In genomic region chr2:224749136-224749535, GRCh38 we compare ENCODE assay signal across 16 cellular contexts. TPM values are rescaled to one million over a fixed set of nuclear protein-coding genes. Genes with fewer than 3 reads are reported as not detected.
DNase-seq lines count a peak whose midpoint lies in the region; ATAC-seq and TF ChIP-seq lines count a peak whose summit lies in the region.
"Had no signal": no experiment of that assay in that cellular context is flagged by ENCODE, and none has a peak within 500 bp of the region (broad histone marks: within the 10 kb centered on the region; RNA-seq: fewer than 3 reads in every experiment).

No MANE protein-coding gene starts in this region.

- no peak overlapping the region for H2AK5ac ChIP-seq in mesenchymal stem cell (ENCODE audit: low read length, severe bottlenecking)

- WGBS in mesenchymal stem cell, result no CpG with 5 or more reads among the region's 1 CpG
- 81% methylated on average over 1 of the region's 1 CpG for WGBS in right cardiac atrium

- H3K36me3 ChIP-seq in mesenchymal stem cell (ENCODE audit: control insufficient read depth in 1 of 2, insufficient read depth in 2 of 2, low read depth in 1 of 2, low read length in 2 of 2), result no peaks in the 10 kb centered on the region
- H3K36me3 ChIP-seq: left lung had no signal

- no peak overlapping the region for H3K23ac ChIP-seq in mesenchymal stem cell (ENCODE audit: low read length in 2 of 2)

- TF ChIP-seq CTCF in Calu3 (IDR thresholded peaks at IDR 0.05; ENCODE audit: unreplicated experiment), result peak; percentile 18

- H3K4me3 Mint-ChIP-seq in Calu3 (ENCODE audit: low read depth, unreplicated experiment), result no peak overlapping the region
- H3K4me3 Mint-ChIP-seq: CD8-positive, alpha-beta memory T cell; natural killer cell treated with Interleukin-12 subunit alpha and Interleukin-12 subunit beta and Interleukin-15 and Interleukin-18, amount 100 ng/mL, for 72 hours had no signal

- no peak overlapping the region for H4K91ac ChIP-seq in mesenchymal stem cell (ENCODE audit: low read length)

- H3K27me3 Mint-ChIP-seq in Calu3 (ENCODE audit: unreplicated experiment), result no peaks in the 10 kb centered on the region

- no peak overlapping the region for H2BK5ac ChIP-seq in mesenchymal stem cell (ENCODE audit: low read depth, low read length, poor library complexity, severe bottlenecking)

- CTCF ChIA-PET in Calu3 (lab: Charles Lee), result interaction anchor here (0.6 kb wide), 1 partner anchor 306 kb away, joined by 5 read pairs; no protein-coding TSS in a partner anchor

- no peak overlapping the region for H3K4me2 ChIP-seq in mesenchymal stem cell (ENCODE audit: low read length, poor library complexity, severe bottlenecking)

- H3K9me3 Mint-ChIP-seq in Calu3 (ENCODE audit: low read depth, unreplicated experiment), result no peaks in the 10 kb centered on the region
- H3K9me3 Mint-ChIP-seq: natural killer cell treated with Interleukin-12 subunit alpha and Interleukin-12 subunit beta and Interleukin-15 and Interleukin-18, amount 100 ng/mL, for 72 hours had no signal

- no peak overlapping the region for H3K18ac ChIP-seq in mesenchymal stem cell (ENCODE audit: low read depth in 1 of 2, low read length in 2 of 2)

- no peak for DNase-seq in Calu3
- peak; percentile 7 for DNase-seq in LHCN-M2 (ENCODE audit: low read depth)
- peak; percentile 7 for DNase-seq in dermis blood vessel endothelial cell
- peak; percentile 5 for DNase-seq in mesenchymal stem cell
- DNase-seq in anterior cingulate cortex (lab: John Stamatoyannopoulos, UW), result no peak
- no peak for DNase-seq in stimulated activated naive CD4-positive, alpha-beta T cell (lab: John Stamatoyannopoulos, UW)
- no peak for DNase-seq in right cardiac atrium
- DNase-seq: activated CD8-positive, alpha-beta memory T cell treated with anti-CD3 and anti-CD28 coated beads for 24 hours; activated gamma-delta T cell; CD8-positive, alpha-beta memory T cell; effector memory CD4-positive, alpha-beta T cell; left lung; NCI-H1048; NCI-H446 had no signal

- no peaks in the 10 kb centered on the region for H3K79me1 ChIP-seq in mesenchymal stem cell (replicated peaks; ENCODE audit: low read length, poor library complexity, severe bottlenecking)

- no peak overlapping the region for H2AFZ ChIP-seq in mesenchymal stem cell (ENCODE audit: low read depth, low read length)

- H3K27ac Mint-ChIP-seq in Calu3 (ENCODE audit: unreplicated experiment), result no peak overlapping the region
- H3K27ac Mint-ChIP-seq: CD8-positive, alpha-beta memory T cell; natural killer cell treated with Interleukin-12 subunit alpha and Interleukin-12 subunit beta and Interleukin-15 and Interleukin-18, amount 100 ng/mL, for 72 hours had no signal

- no peak overlapping the region for H2BK120ac ChIP-seq in mesenchymal stem cell (ENCODE audit: low read depth, low read length)

- H3K4me3 ChIP-seq in mesenchymal stem cell (ENCODE audit: insufficient read depth in 1 of 2, low read depth in 1 of 2, low read length in 2 of 2) (no peak overlapping the region), right cardiac atrium (ENCODE audit: low read length) (no peak overlapping the region)
- H3K4me3 ChIP-seq: left lung had no signal

- H3K27me3 ChIP-seq in mesenchymal stem cell (ENCODE audit: control insufficient read depth in 1 of 2, insufficient read depth in 1 of 2, low read length in 2 of 2) (no peaks in the 10 kb centered on the region), right cardiac atrium (ENCODE audit: control insufficient read depth, insufficient read depth) (no peaks in the 10 kb centered on the region)
- H3K27me3 ChIP-seq: left lung had no signal

- H2BK12ac ChIP-seq in mesenchymal stem cell (ENCODE audit: low read length in 2 of 2), result no peak overlapping the region

- H3K14ac ChIP-seq in mesenchymal stem cell (ENCODE audit: low read length in 2 of 2), result no peak overlapping the region

- no peak overlapping the region for H3K4ac ChIP-seq in mesenchymal stem cell (ENCODE audit: low read depth in 1 of 2, low read length in 2 of 2)

- H4K8ac ChIP-seq in mesenchymal stem cell (ENCODE audit: low read length), result no peak overlapping the region

- H3K9ac ChIP-seq in mesenchymal stem cell (ENCODE audit: low read length), result no peak overlapping the region

- H3K9me3 ChIP-seq in mesenchymal stem cell (ENCODE audit: control insufficient read depth, low read length) (no peaks in the 10 kb centered on the region), right cardiac atrium (ENCODE audit: control insufficient read depth, low read length) (no peaks in the 10 kb centered on the region)
- H3K9me3 ChIP-seq: left lung had no signal

- no peaks in the 10 kb centered on the region for H3K4me1 Mint-ChIP-seq in Calu3 (ENCODE audit: low read depth, unreplicated experiment)
- H3K4me1 Mint-ChIP-seq: CD8-positive, alpha-beta memory T cell had no signal

- ATAC-seq in right cardiac atrium (no peak), GM21367 (IDR thresholded peaks at IDR 0.05; ENCODE audit: unreplicated experiment) (no peak)
- ATAC-seq: left lung had no signal

- no peaks in the 10 kb centered on the region for H3K36me3 Mint-ChIP-seq in Calu3 (ENCODE audit: insufficient read depth, unreplicated experiment)
- H3K36me3 Mint-ChIP-seq: CD8-positive, alpha-beta memory T cell; natural killer cell treated with Interleukin-12 subunit alpha and Interleukin-12 subunit beta and Interleukin-15 and Interleukin-18, amount 100 ng/mL, for 72 hours had no signal

- intact Hi-C loops in Calu3 (cut with micrococcal nuclease; ENCODE audit: unreplicated experiment) (no loop called here), right cardiac atrium (cut with DNase I) (no loop called here)

- H3K27ac ChIP-seq in mesenchymal stem cell (ENCODE audit: low read length, poor library complexity, severe bottlenecking) (no peak overlapping the region), right cardiac atrium (ENCODE audit: low read length) (no peak overlapping the region)
- H3K27ac ChIP-seq: left lung had no signal

- H3K4me1 ChIP-seq in mesenchymal stem cell (ENCODE audit: control insufficient read depth, insufficient read depth, low read depth, low read length), result no peaks in the 10 kb centered on the region
- H3K4me1 ChIP-seq in right cardiac atrium (ENCODE audit: control insufficient read depth, insufficient read depth, low read length), result no peaks in the 10 kb centered on the region
- H3K4me1 ChIP-seq: left lung had no signal

- BruUV-seq in Calu3 (replicated peaks; lab: Mats Ljungman, UMichigan), result no TSS peak

- H2BK15ac ChIP-seq in mesenchymal stem cell (ENCODE audit: low read depth, poor library complexity, severe bottlenecking), result no peak overlapping the region

RNA-seq across cellular contexts. Expression of gene CCDC195, which starts 33.0 kb away (rescaled TPM):
- total RNA-seq in Calu3 (2022), result not detected in 2 replicates
- total RNA-seq in LHCN-M2 (2014; rRNA removed), result not detected in 2 replicates
- polyA plus RNA-seq in LHCN-M2 (2012), result not detected
- total RNA-seq in dermis blood vessel endothelial cell, result not detected in 2 replicates
- not detected for polyA plus RNA-seq in mesenchymal stem cell (2013, experiment 1 of 2)
- polyA plus RNA-seq in mesenchymal stem cell (2013, experiment 2 of 2), result not detected
- not detected for total RNA-seq in right cardiac atrium
- not detected for polyA plus RNA-seq in right cardiac atrium
- total RNA-seq: CD8-positive, alpha-beta memory T cell; left lung; natural killer cell treated with Interleukin-12 subunit alpha and Interleukin-12 subunit beta and Interleukin-15 and Interleukin-18, amount 100 ng/mL, for 72 hours had no signal
- polyA plus RNA-seq: CD8-positive, alpha-beta memory T cell had no signal

Comparison
In these comparisons a context has a peak if more than half of its experiments do, and no peak if none do; other contexts are left out.
1. DNase-seq: peak in LHCN-M2 (single experiment), dermis blood vessel endothelial cell (single experiment) and mesenchymal stem cell (single experiment); none in Calu3 (single experiment), anterior cingulate cortex (0 of 58), stimulated activated naive CD4-positive, alpha-beta T cell (0 of 6) and right cardiac atrium (0 of 3).